8 cellular contexts compared by ENCODE assay signal in genomic region chr9:4297795-4298254, GRCh38. TPM values are rescaled to one million over a fixed set of nuclear protein-coding genes. Genes with fewer than 3 reads are reported as not detected.
DNase-seq lines count a peak whose midpoint lies in the region; ATAC-seq, FAIRE-seq and TF ChIP-seq lines count a peak whose summit lies in the region.

No MANE protein-coding gene starts in this region.

- no peak for FAIRE-seq in HepG2 (lab: Jason Lieb, UNC)

- H4K20me1 ChIP-seq in HepG2 (ENCODE audit: insufficient read depth, low read length), result no peaks in the 10 kb centered on the region

- H3K4me3 ChIP-seq in HepG2 (replicated peaks in 1 of 3; ENCODE audit: insufficient read depth in 1 of 3, low read depth in 2 of 3, low read length in 3 of 3), result peak overlapping the region; percentile 67 to 79 (median 69)

- no peak overlapping the region for H3K27ac ChIP-seq in HepG2 (ENCODE audit: extremely low read length, insufficient read depth, low read length)

- ATAC-seq in GM21423 (IDR thresholded peaks at IDR 0.05; ENCODE audit: unreplicated experiment), result peak; percentile 36
- peak; percentile 75 for ATAC-seq in HepG2

- no peaks in the 10 kb centered on the region for H3K9me3 ChIP-seq in HepG2 (ENCODE audit: low read length)

- 2% methylated on average over 13 of the region's 58 CpGs for WGBS in HepG2 (ENCODE audit: low lambda C conversion rate)

- H3K4me1 ChIP-seq in HepG2 (ENCODE audit: insufficient read depth, low read length), result peaks cover 26% of the 10 kb centered on the region

- H3K36me3 ChIP-seq in HepG2 (replicated peaks in 1 of 2; ENCODE audit: control insufficient read depth in 1 of 2, insufficient read depth in 2 of 2, low read length in 2 of 2), result no peaks in the 10 kb centered on the region

- TF ChIP-seq EP300 in HepG2 (IDR thresholded peaks at IDR 0.05; ENCODE audit: low read depth in 2 of 2, low read length in 2 of 2) (no peak), HepG2 (CRISPR knock-in tag; IDR thresholded peaks at IDR 0.05; ENCODE audit: borderline replicate concordance) (no peak)

- DNase-seq in DMS53 treated with DMSO at 0.1 percent for 48 hours (lab: John Stamatoyannopoulos, UW; ENCODE audit: unreplicated experiment) (peak; percentile 14), LoVo (ENCODE audit: low spot score) (peak; percentile 52), dermis blood vessel endothelial cell (peak; percentile 60), HepG2 (ENCODE audit: low spot score) (peak; percentile 39), COLO829 (ENCODE audit: low spot score) (no peak)
- peak; percentile 57 for DNase-seq in activated CD4-positive, alpha-beta T cell treated with anti-CD3 and anti-CD28 coated beads for 48 hours
- peak; percentile 7 to 17 for DNase-seq in stimulated activated CD4-positive, alpha-beta T cell treated with anti-CD3 and anti-CD28 coated beads, Interleukin-4, amount 100 ng/mL, for 48 hours (ENCODE audit: low read depth in 2 of 2)

- peak overlapping the region; percentile 61; the same call in 1 of the 2 replicates for H3K9ac ChIP-seq in HepG2 (ENCODE audit: insufficient read depth, low read depth, low read length)

- CTCF ChIA-PET in HepG2 (lab: Yijun Ruan, JAX; ENCODE audit: low intra/inter-chr PET ratio, low total read pairs), result no interaction called here

- no TSS peak for BruUV-seq in HepG2 (replicated peaks; lab: Mats Ljungman, UMichigan)

- in situ Hi-C loops in HepG2 (cut with HindIII; ENCODE audit: extremely low pct_ligation_motif_present, low pct_unique_long_range_greater_than_20kb), result no loop called here

- no peak for TF ChIP-seq RAD21 in HepG2 (CRISPR knock-in tag; IDR thresholded peaks at IDR 0.05)

- no peaks in the 10 kb centered on the region for H3K79me2 ChIP-seq in HepG2 (ENCODE audit: insufficient read depth, low read length)

- peak overlapping the region; percentile 97 for H3K4me2 ChIP-seq in HepG2 (ENCODE audit: low read depth, low read length)

- H2AFZ ChIP-seq in HepG2 (ENCODE audit: low read length), result no peak overlapping the region

- POLR2A ChIA-PET in HepG2 (lab: Yijun Ruan, JAX), result interaction anchor here (1.0 to 1.1 kb wide), 2 partner anchors 7 to 18 kb away, joined by 3 to 5 read pairs; no protein-coding TSS in a partner anchor

- TF ChIP-seq POLR2A in HepG2 (IDR thresholded peaks at IDR 0.05; ENCODE audit: insufficient read depth in 1 of 2, low read depth in 2 of 2, low read length in 2 of 2), result no peak

- peaks cover 10 to 24% of the 10 kb centered on the region in 2 experiments; a peak in 4 of 5 replicates for H3K27me3 ChIP-seq in HepG2 (ENCODE audit: control insufficient read depth in 1 of 2, insufficient read depth in 2 of 2, low read length in 2 of 2)

- TF ChIP-seq CTCF in HepG2 (CRISPR knock-in tag; IDR thresholded peaks at IDR 0.05), result no peak

- intact Hi-C loops in HepG2 (cut with micrococcal nuclease; ENCODE audit: unreplicated experiment), result loop anchor here (1.0 kb wide), 1 partner anchor 68 kb away; no protein-coding TSS in a partner anchor

TF ChIP-seq in HepG2, 621 proteins besides CTCF, POLR2A, EP300 and RAD21 (continues in another document):
- TF ChIP-seq ZBTB2 (CRISPR knock-in tag; IDR thresholded peaks at IDR 0.05; ENCODE audit: low read depth), result no peak
- no peak for TF ChIP-seq SMAD9 (CRISPR knock-in tag; IDR thresholded peaks at IDR 0.05)
- no peak for TF ChIP-seq ZBTB4 (CRISPR knock-in tag; IDR thresholded peaks at IDR 0.05; ENCODE audit: borderline replicate concordance)
- TF ChIP-seq KLF12 (CRISPR knock-in tag; IDR thresholded peaks at IDR 0.05; ENCODE audit: borderline replicate concordance), result no peak
- no peak for TF ChIP-seq HMG20A (CRISPR knock-in tag; IDR thresholded peaks at IDR 0.05; ENCODE audit: borderline replicate concordance)
- TF ChIP-seq ZNF282 (IDR thresholded peaks at IDR 0.05; ENCODE audit: partially characterized antibody), result no peak
- TF ChIP-seq TCF7 (IDR thresholded peaks at IDR 0.05; ENCODE audit: low read depth), result no peak
- TF ChIP-seq ZBTB37 (CRISPR knock-in tag; IDR thresholded peaks at IDR 0.05), result no peak
- TF ChIP-seq ZNF44 (CRISPR knock-in tag; IDR thresholded peaks at IDR 0.05), result no peak
- peak; percentile 5; the same call in 1 of the 2 replicates for TF ChIP-seq ZBTB7B (CRISPR knock-in tag; IDR thresholded peaks at IDR 0.05)
- TF ChIP-seq ZBTB14 (CRISPR knock-in tag; IDR thresholded peaks at IDR 0.05), result peak; percentile 50

RNA-seq across cellular contexts. Expression of gene GLIS3, which starts 2.0 kb away (rescaled TPM):
- total RNA-seq in dermis blood vessel endothelial cell (12.3 and 26.0 TPM in 2 replicates), HepG2 (2016; rRNA removed; fragmentation: Illumina TruSeq; extraction: Trizol) (0.02 TPM in 1 of 2 replicates, not detected in the other)
- 0.53 and 0.61 TPM in 2 replicates for total RNA-seq in HepG2 (2016; cell fraction: cytosol; rRNA removed; fragmentation: Illumina TruSeq; extraction: Trizol; ENCODE audit: low read depth)
- 0.07 and 0.15 TPM in 2 replicates for total RNA-seq in HepG2 (2016; cell fraction: insoluble cytoplasmic fraction; rRNA removed; fragmentation: Illumina TruSeq; extraction: Trizol)
- total RNA-seq in HepG2 (2016; cell fraction: membrane; rRNA removed; fragmentation: Illumina TruSeq; extraction: Trizol), result 0.14 and 0.40 TPM in 2 replicates
- total RNA-seq in HepG2 (2016; cell fraction: nucleus; rRNA removed; fragmentation: Illumina TruSeq; extraction: Trizol), result 0.25 TPM in 1 of 2 replicates, not detected in the other
- 0.13 and 0.17 TPM in 2 replicates for polyA plus RNA-seq in HepG2 (2011; rRNA removed)
- polyA plus RNA-seq in HepG2 (2011; cell fraction: cytosol; rRNA removed), result 0.03 and 0.04 TPM in 2 replicates
- 0.50 and 0.66 TPM in 2 replicates for polyA plus RNA-seq in HepG2 (2011; cell fraction: nucleus; rRNA removed)
- 0.47 and 0.68 TPM in 2 replicates for polyA plus RNA-seq in HepG2 (2012)
- polyA plus RNA-seq in HepG2 (2016; cell fraction: cytosol; fragmentation: Illumina TruSeq; extraction: Trizol; ENCODE audit: low read depth), result not detected in 2 replicates
- 0.10 TPM in 1 of 2 replicates, not detected in the other for polyA plus RNA-seq in HepG2 (2016; cell fraction: insoluble cytoplasmic fraction; fragmentation: Illumina TruSeq; extraction: Trizol; ENCODE audit: low read depth)
- not detected in 2 replicates for polyA plus RNA-seq in HepG2 (2016; cell fraction: membrane; fragmentation: Illumina TruSeq; extraction: Trizol; ENCODE audit: low read depth)
- not detected in 2 replicates for polyA plus RNA-seq in HepG2 (2016; cell fraction: nucleus; fragmentation: Illumina TruSeq; extraction: Trizol; ENCODE audit: insufficient read depth, low read depth)
- 2.3 and 31.4 TPM in 2 replicates for polyA minus RNA-seq in HepG2 (2011; rRNA and poly(A)+ RNA removed; ENCODE audit: low replicate concordance)
- 0.30 TPM in 1 of 2 replicates, not detected in the other for polyA minus RNA-seq in HepG2 (2011; cell fraction: cytosol; rRNA and poly(A)+ RNA removed)
- polyA minus RNA-seq in HepG2 (2011; cell fraction: nucleus; rRNA and poly(A)+ RNA removed), result 3.9 and 4.0 TPM in 2 replicates
